21 cellular contexts compared by ENCODE assay signal in genomic region chr14:54762296-54762695, GRCh38.
DNase-seq lines count a peak whose midpoint lies in the region; ATAC-seq and TF ChIP-seq lines count a peak whose summit lies in the region.
"Had no signal": no experiment of that assay in that cellular context is flagged by ENCODE, and none has a peak within 500 bp of the region (broad histone marks: within the 10 kb centered on the region; RNA-seq: fewer than 3 reads in every experiment).

No MANE protein-coding gene starts in this region.

- POLR2A ChIA-PET in HEK293T (lab: Yijun Ruan, JAX), result no interaction called here

- H3K9me3 Mint-ChIP-seq in activated T-cell treated with anti-CD3 and anti-CD28 coated beads, Interleukin-2, amount 50 U/mL, for 24 hours, result no peaks in the 10 kb centered on the region
- H3K9me3 Mint-ChIP-seq in activated T-cell treated with anti-CD3 and anti-CD28 coated beads, Interleukin-2, amount 50 U/mL, for 72 hours, result no peaks in the 10 kb centered on the region
- no peaks in the 10 kb centered on the region for H3K9me3 Mint-ChIP-seq in stimulated activated naive CD8-positive, alpha-beta T cell treated with anti-CD3 and anti-CD28 coated beads, Interleukin-15, amount 100 ng/mL, for 72 hours
- H3K9me3 Mint-ChIP-seq: activated T-helper 2 cell treated with anti-CD3 and anti-CD28 coated beads, Interferon-gamma antibody, Interleukin-2, Interleukin-4, amounts not matched to agents 10 μg/mL and 5 μg/mL and 100 μg/mL, durations not matched to agents 14 hours and 24 hours and 36 hours had no signal

- CTCF ChIA-PET in HEK293T (lab: Yijun Ruan, JAX), result no interaction called here

- H3K4me3 Mint-ChIP-seq in activated T-cell treated with anti-CD3 and anti-CD28 coated beads, Interleukin-2, amount 50 U/mL, for 24 hours, result no peak overlapping the region
- no peak overlapping the region for H3K4me3 Mint-ChIP-seq in activated T-cell treated with anti-CD3 and anti-CD28 coated beads, Interleukin-2, amount 50 U/mL, for 72 hours
- H3K4me3 Mint-ChIP-seq in stimulated activated naive CD8-positive, alpha-beta T cell treated with anti-CD3 and anti-CD28 coated beads, Interleukin-15, amount 100 ng/mL, for 72 hours, result peak overlapping the region in 1 of 2 donors; percentile 11
- H3K4me3 Mint-ChIP-seq: activated CD4-positive, alpha-beta T cell treated with anti-CD3 and anti-CD28 coated beads for 36 hours; activated CD8-positive, alpha-beta memory T cell treated with anti-CD3 and anti-CD28 coated beads, Interleukin-2, amount 10 ng/mL, durations not matched to agents 7 days and 5 days had no signal

- peak overlapping the region; percentile 78 for H3K27ac Mint-ChIP-seq in activated T-cell treated with anti-CD3 and anti-CD28 coated beads, Interleukin-2, amount 50 U/mL, for 24 hours
- H3K27ac Mint-ChIP-seq in activated T-cell treated with anti-CD3 and anti-CD28 coated beads, Interleukin-2, amount 50 U/mL, for 72 hours, result no peak overlapping the region
- H3K27ac Mint-ChIP-seq in stimulated activated naive CD8-positive, alpha-beta T cell treated with anti-CD3 and anti-CD28 coated beads, Interleukin-15, amount 100 ng/mL, for 72 hours, result peak overlapping the region in 1 of 2 donors; percentile 77
- H3K27ac Mint-ChIP-seq: activated CD4-positive, alpha-beta T cell treated with anti-CD3 and anti-CD28 coated beads for 36 hours; activated CD8-positive, alpha-beta memory T cell treated with anti-CD3 and anti-CD28 coated beads, Interleukin-2, amount 10 ng/mL, durations not matched to agents 7 days and 5 days; activated T-helper 2 cell treated with anti-CD3 and anti-CD28 coated beads, Interferon-gamma antibody, Interleukin-2, Interleukin-4, amounts not matched to agents 10 μg/mL and 5 μg/mL and 100 μg/mL, durations not matched to agents 14 hours and 24 hours and 36 hours had no signal

- TF ChIP-seq CTCF in astrocyte of the spinal cord (IDR thresholded peaks at IDR 0.05; ENCODE audit: low read depth, low read length), result no peak
- TF ChIP-seq CTCF in fibroblast of the aortic adventitia (IDR thresholded peaks at IDR 0.05; ENCODE audit: insufficient read depth, low read length), result no peak

- peaks cover 11% of the 10 kb centered on the region for H3K36me3 Mint-ChIP-seq in activated T-cell treated with anti-CD3 and anti-CD28 coated beads, Interleukin-2, amount 50 U/mL, for 24 hours (ENCODE audit: low read depth)
- peaks cover 0 to 3% of the 10 kb centered on the region in 2 donors for H3K36me3 Mint-ChIP-seq in activated T-cell treated with anti-CD3 and anti-CD28 coated beads, Interleukin-2, amount 50 U/mL, for 72 hours (ENCODE audit: insufficient read depth in 2 of 2)
- H3K36me3 Mint-ChIP-seq: activated CD8-positive, alpha-beta memory T cell treated with anti-CD3 and anti-CD28 coated beads, Interleukin-2, amount 10 ng/mL, durations not matched to agents 7 days and 5 days had no signal

- ATAC-seq in activated T-cell treated with anti-CD3 and anti-CD28 coated beads, Interleukin-2, amount 50 U/mL, for 72 hours (replicated peaks in 1 of 2), result no peak
- ATAC-seq in stimulated activated naive CD8-positive, alpha-beta T cell treated with anti-CD3 and anti-CD28 coated beads, Interleukin-15, amount 100 ng/mL, for 72 hours, result peak; percentile 20
- no peak for ATAC-seq in GM18909 (IDR thresholded peaks at IDR 0.05; ENCODE audit: poor library complexity, unreplicated experiment)
- ATAC-seq: A549; activated CD4-positive, alpha-beta T cell treated with anti-CD3 and anti-CD28 coated beads for 36 hours; activated CD8-positive, alpha-beta memory T cell treated with anti-CD3 and anti-CD28 coated beads, Interleukin-2, amount 10 ng/mL, durations not matched to agents 7 days and 5 days had no signal

- no peak overlapping the region for H3K4me3 ChIP-seq in astrocyte of the spinal cord (ENCODE audit: low read depth, low read length)
- H3K4me3 ChIP-seq in fibroblast of the aortic adventitia (ENCODE audit: low read depth, low read length), result no peak overlapping the region
- H3K4me3 ChIP-seq: A549, hepatocyte, suprapubic skin, uterus had no signal

- peaks cover 38% of the 10 kb centered on the region for H3K4me1 Mint-ChIP-seq in activated T-cell treated with anti-CD3 and anti-CD28 coated beads, Interleukin-2, amount 50 U/mL, for 24 hours (ENCODE audit: low read depth)
- H3K4me1 Mint-ChIP-seq in activated T-cell treated with anti-CD3 and anti-CD28 coated beads, Interleukin-2, amount 50 U/mL, for 72 hours (ENCODE audit: low read depth), result peaks cover 30% of the 10 kb centered on the region
- H3K4me1 Mint-ChIP-seq in stimulated activated naive CD8-positive, alpha-beta T cell treated with anti-CD3 and anti-CD28 coated beads, Interleukin-15, amount 100 ng/mL, for 72 hours, result peaks cover 43% of the 10 kb centered on the region

- peaks cover 3% of the 10 kb centered on the region for H3K27me3 Mint-ChIP-seq in activated T-cell treated with anti-CD3 and anti-CD28 coated beads, Interleukin-2, amount 50 U/mL, for 24 hours
- peaks cover 7% of the 10 kb centered on the region for H3K27me3 Mint-ChIP-seq in activated T-cell treated with anti-CD3 and anti-CD28 coated beads, Interleukin-2, amount 50 U/mL, for 72 hours (ENCODE audit: low read depth)
- H3K27me3 Mint-ChIP-seq in stimulated activated naive CD8-positive, alpha-beta T cell treated with anti-CD3 and anti-CD28 coated beads, Interleukin-15, amount 100 ng/mL, for 72 hours, result peaks cover 10% of the 10 kb centered on the region

- no peak for DNase-seq in activated T-cell treated with anti-CD3 and anti-CD28 coated beads, Interleukin-2, amount 50 U/mL, for 24 hours
- no peak for DNase-seq in activated T-cell treated with anti-CD3 and anti-CD28 coated beads, Interleukin-2, amount 50 U/mL, for 72 hours
- DNase-seq in astrocyte of the spinal cord (ENCODE audit: low read depth, low spot score) (peak; percentile 32), fibroblast of the aortic adventitia (ENCODE audit: low read depth) (peak; percentile 64), HEK293T (ENCODE audit: extremely low spot score) (no peak)
- no peak for DNase-seq in stimulated activated naive CD8-positive, alpha-beta T cell treated with anti-CD3 and anti-CD28 coated beads, Interleukin-15, amount 100 ng/mL, for 72 hours
- no peak for DNase-seq in central memory CD4-positive, alpha-beta T cell
- DNase-seq: activated CD4-positive, alpha-beta T cell treated with anti-CD3 and anti-CD28 coated beads for 36 hours; activated CD8-positive, alpha-beta memory T cell treated with anti-CD3 and anti-CD28 coated beads, Interleukin-2, amount 10 ng/mL, durations not matched to agents 7 days and 5 days; caudate nucleus; effector CD4-positive, alpha-beta T cell; NCI-H1417; NCI-H526 treated with DMSO at 0.1 percent for 48 hours; stimulated activated CD4-positive, alpha-beta T cell treated with anti-CD3 and anti-CD28 coated beads, Interleukin-15, amount 100 ng/mL, for 24 hours; SW 1271; uterus had no signal

- in situ Hi-C loops in astrocyte of the spinal cord (cut with HindIII; ENCODE audit: low sequenced_read_pairs), result no loop called here

TF ChIP-seq in HEK293T, 16 proteins besides CTCF, POLR2A, EP300 and RAD21:
- no peak for TF ChIP-seq HDGF (IDR thresholded peaks at IDR 0.05; ENCODE audit: borderline replicate concordance)
- TF ChIP-seq SUZ12 (IDR thresholded peaks at IDR 0.05), result no peak
- no peak for TF ChIP-seq ARNT (IDR thresholded peaks at IDR 0.05)
- no peak for TF ChIP-seq FOXK2 (IDR thresholded peaks at IDR 0.05)
- TF ChIP-seq L3MBTL2 (conservative IDR thresholded peaks at IDR 0.05), result no peak
- TF ChIP-seq TARDBP (IDR thresholded peaks at IDR 0.05), result no peak
- no peak for TF ChIP-seq LEF1 (IDR thresholded peaks at IDR 0.05; ENCODE audit: borderline replicate concordance)
- no peak for TF ChIP-seq NFRKB (IDR thresholded peaks at IDR 0.05)
- TF ChIP-seq FOXA1 (IDR thresholded peaks at IDR 0.05), result no peak
- TF ChIP-seq ELF4 (IDR thresholded peaks at IDR 0.05), result no peak
- TF ChIP-seq BHLHE40 (IDR thresholded peaks at IDR 0.05; ENCODE audit: borderline replicate concordance), result no peak
- TF ChIP-seq FOXM1 (IDR thresholded peaks at IDR 0.05; ENCODE audit: borderline replicate concordance), result no peak
- no peak for TF ChIP-seq PKNOX1 (IDR thresholded peaks at IDR 0.05)
- no peak for TF ChIP-seq ZNF384 (IDR thresholded peaks at IDR 0.05)
- no peak for TF ChIP-seq SP1 (IDR thresholded peaks at IDR 0.05)
- TF ChIP-seq CTBP1 (IDR thresholded peaks at IDR 0.05; ENCODE audit: borderline replicate concordance), result no peak
TF ChIP-seq in HEK293T: peak in this region for 0.

Comparison
In these comparisons a context has a peak if more than half of its experiments do, and no peak if none do; other contexts are left out.
1. DNase-seq: peak in astrocyte of the spinal cord (single experiment) and fibroblast of the aortic adventitia (single experiment); none in activated T-cell treated with anti-CD3 and anti-CD28 coated beads, Interleukin-2, amount 50 U/mL, for 24 hours (single experiment), activated T-cell treated with anti-CD3 and anti-CD28 coated beads, Interleukin-2, amount 50 U/mL, for 72 hours (0 of 2), stimulated activated naive CD8-positive, alpha-beta T cell treated with anti-CD3 and anti-CD28 coated beads, Interleukin-15, amount 100 ng/mL, for 72 hours (0 of 2), central memory CD4-positive, alpha-beta T cell (single experiment) and HEK293T (single experiment).